18 cellular contexts compared by ENCODE assay signal in the genomic region with DNA sequence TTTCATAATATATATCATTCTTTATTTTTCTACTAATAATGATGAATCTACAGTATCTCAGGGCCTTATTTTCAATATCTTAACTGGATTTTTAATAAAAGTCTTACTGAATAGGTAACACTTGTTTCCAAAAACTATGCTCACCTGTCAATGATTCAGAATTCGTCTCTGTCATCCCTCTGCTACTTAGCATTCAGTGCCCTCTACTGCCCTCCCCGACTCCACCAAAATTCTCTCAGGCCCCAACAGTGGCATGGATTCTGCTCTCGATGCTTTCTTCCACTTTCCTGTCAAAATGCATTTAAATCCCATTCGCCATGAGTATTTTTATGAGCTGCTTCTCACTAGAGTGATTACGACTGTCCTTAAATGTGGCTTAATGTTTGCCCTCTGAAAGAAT. TPM values are rescaled to one million over a fixed set of nuclear protein-coding genes. Genes with fewer than 3 reads are reported as not detected.
DNase-seq lines count a peak whose midpoint lies in the region; ATAC-seq and TF ChIP-seq lines count a peak whose summit lies in the region.
"Had no signal": no experiment of that assay in that cellular context is flagged by ENCODE, and none has a peak within 500 bp of the region (broad histone marks: within the 10 kb centered on the region; RNA-seq: fewer than 3 reads in every experiment).

No MANE protein-coding gene starts in this region.

- WGBS in neuronal stem cell (ENCODE audit: extremely low coverage in 2 of 2, insufficient read length in 2 of 2, insufficient replicate concordance in 1 of 2), 2 donors, result no CpG with 5 or more reads among the region's 5 CpGs

- no peak overlapping the region for H2AFZ ChIP-seq in neuronal stem cell (ENCODE audit: low read length)

- no peaks in the 10 kb centered on the region for H3K79me1 ChIP-seq in neuronal stem cell (ENCODE audit: low read depth, low read length)

- no peaks in the 10 kb centered on the region for H3K9me3 Mint-ChIP-seq in MCF 10A (ENCODE audit: unreplicated experiment)
- peaks cover 2% of the 10 kb centered on the region for H3K9me3 Mint-ChIP-seq in activated CD4-positive, alpha-beta T cell treated with anti-CD3 and anti-CD28 coated beads for 36 hours (ENCODE audit: low read depth)
- H3K9me3 Mint-ChIP-seq: CD4-positive, alpha-beta memory T cell had no signal

- no peak overlapping the region for H3K27ac Mint-ChIP-seq in MCF 10A (ENCODE audit: low read depth, unreplicated experiment)
- H3K27ac Mint-ChIP-seq in activated CD4-positive, alpha-beta T cell treated with anti-CD3 and anti-CD28 coated beads for 36 hours, result no peak overlapping the region
- H3K27ac Mint-ChIP-seq: CD4-positive, alpha-beta memory T cell had no signal

- H3K4me1 Mint-ChIP-seq in MCF 10A (ENCODE audit: insufficient read depth, unreplicated experiment), result peaks cover 17% of the 10 kb centered on the region
- H3K4me1 Mint-ChIP-seq in activated CD4-positive, alpha-beta T cell treated with anti-CD3 and anti-CD28 coated beads for 36 hours, result no peaks in the 10 kb centered on the region

- TF ChIP-seq POLR2A in breast epithelium (IDR thresholded peaks at IDR 0.05), result no peak

- H2AK5ac ChIP-seq in neuronal stem cell (ENCODE audit: low read depth, low read length), result no peak overlapping the region

- no peak overlapping the region for H2BK5ac ChIP-seq in neuronal stem cell (ENCODE audit: low read length)

- DNase-seq in MCF 10A (ENCODE audit: unreplicated experiment) (peak; percentile 27), breast epithelium (ENCODE audit: low spot score in 2 of 2) (no peak), RWPE2 (ENCODE audit: low spot score) (no peak), left lobe of liver (ENCODE audit: low spot score) (no peak), NCI-H82 (lab: John Stamatoyannopoulos, UW) (no peak), neuronal stem cell (ENCODE audit: low spot score) (no peak)
- no peak for DNase-seq in activated CD4-positive, alpha-beta T cell treated with anti-CD3 and anti-CD28 coated beads for 36 hours
- DNase-seq: 8988T; ACHN; CD4-positive, alpha-beta memory T cell; COR-L47; GOT3; NCI-H2029; NCI-H446; NCI-H526; SHP77 treated with DMSO at 0.1 percent for 48 hours; SW 1271 had no signal

- H3K9me3 ChIP-seq in breast epithelium (no peaks in the 10 kb centered on the region), RWPE2 (ENCODE audit: severe bottlenecking) (no peaks in the 10 kb centered on the region), neuronal stem cell (replicated peaks in 1 of 2; ENCODE audit: control insufficient read depth in 2 of 2, insufficient read depth in 1 of 2, low read depth in 1 of 2, low read length in 2 of 2) (peaks cover 0 to 2% of the 10 kb centered on the region in 2 donors)

- TF ChIP-seq CTCF in MCF 10A (IDR thresholded peaks at IDR 0.05; ENCODE audit: unreplicated experiment), result no peak
- no peak for TF ChIP-seq CTCF in breast epithelium (IDR thresholded peaks at IDR 0.05)
- TF ChIP-seq CTCF in RWPE2 (IDR thresholded peaks at IDR 0.05; ENCODE audit: poor library complexity, severe bottlenecking), result peak; percentile 54

- no peak overlapping the region for H4K91ac ChIP-seq in neuronal stem cell (ENCODE audit: low read depth, low read length, poor library complexity)

- POLR2A ChIA-PET in MCF 10A (lab: Yijun Ruan, JAX), result interaction anchor here (1.0 to 5.2 kb wide), 5 partner anchors 11 to 142 kb away, joined by 4 to 29 read pairs (median 7); a partner anchor contains a TSS
- POLR2A ChIA-PET in activated CD4-positive, alpha-beta T cell treated with anti-CD3 and anti-CD28 coated beads for 36 hours (lab: Charles Lee), result interaction anchor here (0.6 kb wide), 1 partner anchor 25 kb away, joined by 3 read pairs; no protein-coding TSS in a partner anchor

- no peak overlapping the region for H3K4me3 Mint-ChIP-seq in MCF 10A (ENCODE audit: unreplicated experiment)
- no peak overlapping the region for H3K4me3 Mint-ChIP-seq in activated CD4-positive, alpha-beta T cell treated with anti-CD3 and anti-CD28 coated beads for 36 hours
- H3K4me3 Mint-ChIP-seq: CD4-positive, alpha-beta memory T cell had no signal

- no peak overlapping the region for H3K4ac ChIP-seq in neuronal stem cell (ENCODE audit: low read length)

- no peak overlapping the region for H2BK15ac ChIP-seq in neuronal stem cell (ENCODE audit: low read length)

- no peak overlapping the region for H3K4me2 ChIP-seq in neuronal stem cell (ENCODE audit: insufficient read depth, low read length, poor library complexity, severe bottlenecking)

- H3K18ac ChIP-seq in neuronal stem cell (ENCODE audit: low read length), result no peak overlapping the region

- no TSS peak for BruUV-seq in MCF 10A (replicated peaks; lab: Mats Ljungman, UMichigan)

- CTCF ChIA-PET in MCF 10A (lab: Yijun Ruan, JAX), result interaction anchor here (0.6 to 7.4 kb wide), 13 partner anchors 9 to 195 kb away, joined by 3 to 63 read pairs (median 3); a partner anchor contains a TSS
- CTCF ChIA-PET in activated CD4-positive, alpha-beta T cell treated with anti-CD3 and anti-CD28 coated beads for 36 hours (lab: Charles Lee), result no interaction called here

- H3K4me3 ChIP-seq in breast epithelium (no peak overlapping the region), RWPE2 (ENCODE audit: severe bottlenecking) (no peak overlapping the region), neuronal stem cell (ENCODE audit: low read length in 2 of 2) (no peak overlapping the region)

- no peaks in the 10 kb centered on the region for H3K4me1 ChIP-seq in breast epithelium
- peaks cover 5% of the 10 kb centered on the region for H3K4me1 ChIP-seq in RWPE2 (ENCODE audit: insufficient read depth, poor library complexity, severe bottlenecking)
- H3K4me1 ChIP-seq in neuronal stem cell (ENCODE audit: control insufficient read depth in 2 of 2, insufficient read depth in 1 of 2, low read depth in 1 of 2, low read length in 2 of 2), result no peaks in the 10 kb centered on the region

- H3K27ac ChIP-seq in breast epithelium (no peak overlapping the region), RWPE2 (ENCODE audit: poor library complexity, severe bottlenecking) (no peak overlapping the region), neuronal stem cell (replicated peaks; ENCODE audit: low read length) (no peak overlapping the region)
- H3K27ac ChIP-seq: RWPE1 had no signal

- no peak overlapping the region for H3K14ac ChIP-seq in neuronal stem cell (ENCODE audit: low read length)

- H3K36me3 ChIP-seq in breast epithelium (no peaks in the 10 kb centered on the region), RWPE2 (ENCODE audit: low read depth) (no peaks in the 10 kb centered on the region), neuronal stem cell (replicated peaks in 1 of 2; ENCODE audit: control insufficient read depth in 2 of 2, insufficient read depth in 2 of 2, low read length in 2 of 2) (no peaks in the 10 kb centered on the region)

- H3K36me3 Mint-ChIP-seq in MCF 10A (ENCODE audit: insufficient read depth, unreplicated experiment), result no peaks in the 10 kb centered on the region
- H3K36me3 Mint-ChIP-seq in activated CD4-positive, alpha-beta T cell treated with anti-CD3 and anti-CD28 coated beads for 36 hours (ENCODE audit: low read depth), result no peaks in the 10 kb centered on the region
- H3K36me3 Mint-ChIP-seq: CD4-positive, alpha-beta memory T cell had no signal

- no peak overlapping the region for H2BK120ac ChIP-seq in neuronal stem cell (ENCODE audit: low read depth, low read length)

- H3K9ac ChIP-seq in neuronal stem cell (ENCODE audit: low read depth, low read length, poor library complexity), result no peak overlapping the region

- H4K8ac ChIP-seq in neuronal stem cell (ENCODE audit: low read depth, low read length), result no peak overlapping the region

- no peaks in the 10 kb centered on the region for H3K27me3 Mint-ChIP-seq in MCF 10A (ENCODE audit: insufficient read depth, unreplicated experiment)
- H3K27me3 Mint-ChIP-seq in activated CD4-positive, alpha-beta T cell treated with anti-CD3 and anti-CD28 coated beads for 36 hours, result peaks cover 4% of the 10 kb centered on the region

- no peak overlapping the region for H3K23ac ChIP-seq in neuronal stem cell (ENCODE audit: low read depth, low read length, poor library complexity)

- H2BK12ac ChIP-seq in neuronal stem cell (ENCODE audit: low read length), result no peak overlapping the region

- H3K27me3 ChIP-seq in breast epithelium, result no peaks in the 10 kb centered on the region
- no peaks in the 10 kb centered on the region for H3K27me3 ChIP-seq in RWPE2 (ENCODE audit: insufficient read depth, poor library complexity, severe bottlenecking)
- H3K27me3 ChIP-seq in neuronal stem cell (ENCODE audit: control insufficient read depth in 3 of 3, insufficient read depth in 3 of 3, low read depth in 1 of 3, low read length in 3 of 3), result peaks cover 0 to 11% (median 0%) of the 10 kb centered on the region in 3 experiments

- ATAC-seq in RWPE2 (ENCODE audit: low read depth) (no peak; the same call in 2 of the 3 replicates), left lobe of liver (peak; percentile 82)
- no peak for ATAC-seq in activated CD4-positive, alpha-beta T cell treated with anti-CD3 and anti-CD28 coated beads for 36 hours

- intact Hi-C loops in MCF 10A (cut with micrococcal nuclease), result loop anchor here (1.0 kb wide), 2 partner anchors 124 to 198 kb away; no protein-coding TSS in a partner anchor
- intact Hi-C loops in breast epithelium (cut with DNase I; ENCODE audit: low total_unique reads), result no loop called here
- intact Hi-C loops in activated CD4-positive, alpha-beta T cell treated with anti-CD3 and anti-CD28 coated beads for 36 hours (cut with DNase I, micrococcal nuclease), result no loop called here

RNA-seq across cellular contexts. Expression of a gene that starts 10.5 kb away (rescaled TPM):
- 69.3 and 76.6 TPM in 2 replicates for total RNA-seq in MCF 10A (2022)
- total RNA-seq in breast epithelium, result 10 to 100 TPM; 31.8 to 65.3 (median 42.3) TPM
- 27.0 TPM for total RNA-seq in left lobe of liver
- total RNA-seq in activated CD4-positive, alpha-beta T cell treated with anti-CD3 and anti-CD28 coated beads for 36 hours, result 10 to 100 TPM; 24.1 to 27.0 TPM
- 30.5 TPM for polyA plus RNA-seq in neuronal stem cell (2013, experiment 1 of 2)
- polyA plus RNA-seq in neuronal stem cell (2013, experiment 2 of 2), result 33.1 TPM
